Comparison of ENCODE assay signal across 23 cellular contexts in genomic region chr4:85210353-85210752, GRCh38.
A peak's percentile ranks its signal among the peaks of the same experiment; 100 is the strongest.
DNase-seq lines count a peak whose midpoint lies in the region; ATAC-seq and TF ChIP-seq lines count a peak whose summit lies in the region.
"Had no signal": no experiment of that assay in that cellular context is flagged by ENCODE, and none has a peak within 500 bp of the region (broad histone marks: within the 10 kb centered on the region; RNA-seq: fewer than 3 reads in every experiment).

No MANE protein-coding gene starts in this region.

- dilution Hi-C loops in mammary epithelial cell (cut with HindIII; ENCODE audit: low sequenced_read_pairs): no loop called here

- WGBS in mammary epithelial cell (ENCODE audit: low coverage, missing lambda C conversion rate): 6% methylated on average over 3 of the region's 3 CpGs

- no peak for ATAC-seq in HG03135 (IDR thresholded peaks at IDR 0.05; ENCODE audit: unreplicated experiment)
- ATAC-seq: heart right ventricle, sciatic nerve, T-helper 17 cell had no signal

- DNase-seq in H4 (ENCODE audit: low spot score) (peak; percentile 19), NCI-H2081 (lab: John Stamatoyannopoulos, UW) (peak; percentile 20 to 25), mammary epithelial cell (peak; percentile 82), renal cortical epithelial cell (ENCODE audit: low read depth) (peak; percentile 89), KBM-7 (no peak), SW480 (ENCODE audit: low spot score) (no peak)
- DNase-seq: activated CD4-positive, alpha-beta T cell treated with anti-CD3 and anti-CD28 coated beads, Interleukin-2, amount 50 U/mL, for 48 hours; activated gamma-delta T cell treated with Interleukin-2 at 50 U/mL for 16 hours; amygdala; esophagus squamous epithelium; H9; heart right ventricle; naive B cell; NCI-H1930; NCI-H510A treated with DMSO at 0.1 percent for 48 hours; stimulated activated naive CD4-positive, alpha-beta T cell; T-helper 17 cell had no signal

- no peak overlapping the region for H2AFZ ChIP-seq in mammary epithelial cell (ENCODE audit: low read depth, low read length)
- H2AFZ ChIP-seq: parathyroid adenoma had no signal

- no peak overlapping the region for H3K9ac ChIP-seq in mammary epithelial cell (ENCODE audit: insufficient read depth, low read length)
- H3K9ac ChIP-seq: parathyroid adenoma had no signal

- no peaks in the 10 kb centered on the region for H3K79me2 ChIP-seq in mammary epithelial cell (ENCODE audit: insufficient read depth, low read length)
- H3K79me2 ChIP-seq: parathyroid adenoma had no signal

- H3K4me1 ChIP-seq in mammary epithelial cell (ENCODE audit: insufficient read depth, low read length): peaks cover 16% of the 10 kb centered on the region
- H3K4me1 ChIP-seq: heart right ventricle, parathyroid adenoma, tibial nerve had no signal

- CTCF ChIA-PET in mammary epithelial cell (lab: Charles Lee; ENCODE audit: low non-redundant PET): interaction anchor here (0.6 kb wide), 1 partner anchor 148 kb away, joined by 8 read pairs; no protein-coding TSS in a partner anchor

- in situ Hi-C loops in mammary epithelial cell (cut with MboI; ENCODE audit: low sequenced_read_pairs in 2 of 2): no loop called here
- in situ Hi-C loops in KBM-7 (cut with MboI; ENCODE audit: low pct_unique_long_range_greater_than_20kb, low sequenced_read_pairs): no loop called here

- no peak for TF ChIP-seq CTCF in mammary epithelial cell (conservative IDR thresholded peaks at IDR 0.05 in 1 of 2, IDR thresholded peaks at IDR 0.05 in 1 of 2; ENCODE audit: extremely low read depth in 1 of 2, insufficient read depth in 1 of 2, low read depth in 1 of 2, low read length in 2 of 2)

- intact Hi-C loops in mammary epithelial cell (cut with micrococcal nuclease): no loop called here

- BruUV-seq in mammary epithelial cell (replicated peaks; lab: Mats Ljungman, UMichigan): no TSS peak

- no peaks in the 10 kb centered on the region for H3K36me3 ChIP-seq in mammary epithelial cell (ENCODE audit: insufficient read depth, low read length)
- H3K36me3 ChIP-seq: esophagus squamous epithelium, heart right ventricle, SJCRH30, tibial nerve had no signal

- H3K9me3 ChIP-seq in mammary epithelial cell (replicated peaks; ENCODE audit: insufficient read depth, low read length): no peaks in the 10 kb centered on the region

- H4K20me1 ChIP-seq in mammary epithelial cell (ENCODE audit: insufficient read depth, low read length): no peaks in the 10 kb centered on the region

- no peak overlapping the region for H3K27ac ChIP-seq in mammary epithelial cell (ENCODE audit: insufficient read depth, low read depth, low read length)
- H3K27ac ChIP-seq: esophagus squamous epithelium, heart right ventricle, parathyroid adenoma, SJCRH30, tibial nerve had no signal

- H3K4me2 ChIP-seq in mammary epithelial cell (ENCODE audit: insufficient read depth, low read depth, low read length): peak overlapping the region; percentile 41

- no peak overlapping the region for H3K4me3 ChIP-seq in mammary epithelial cell (replicated peaks in 1 of 3; ENCODE audit: insufficient read depth in 1 of 3, low read depth in 2 of 3, low read length in 3 of 3)
- H3K4me3 ChIP-seq: esophagus squamous epithelium, heart right ventricle, lung, SJCRH30, tibial nerve had no signal

- no peaks in the 10 kb centered on the region for H3K27me3 ChIP-seq in mammary epithelial cell (ENCODE audit: insufficient read depth, low read length)
- H3K27me3 ChIP-seq: esophagus squamous epithelium, heart right ventricle, SJCRH30, tibial nerve had no signal

Comparison
In these comparisons a context has a peak if more than half of its experiments do, and no peak if none do; other contexts are left out.
1. DNase-seq: peak in H4 (single experiment), NCI-H2081 (2 of 2), mammary epithelial cell (single experiment) and renal cortical epithelial cell (single experiment); none in KBM-7 (single experiment) and SW480 (single experiment).